Comparison of ENCODE assay signal across 7 cellular contexts in the genomic region with DNA sequence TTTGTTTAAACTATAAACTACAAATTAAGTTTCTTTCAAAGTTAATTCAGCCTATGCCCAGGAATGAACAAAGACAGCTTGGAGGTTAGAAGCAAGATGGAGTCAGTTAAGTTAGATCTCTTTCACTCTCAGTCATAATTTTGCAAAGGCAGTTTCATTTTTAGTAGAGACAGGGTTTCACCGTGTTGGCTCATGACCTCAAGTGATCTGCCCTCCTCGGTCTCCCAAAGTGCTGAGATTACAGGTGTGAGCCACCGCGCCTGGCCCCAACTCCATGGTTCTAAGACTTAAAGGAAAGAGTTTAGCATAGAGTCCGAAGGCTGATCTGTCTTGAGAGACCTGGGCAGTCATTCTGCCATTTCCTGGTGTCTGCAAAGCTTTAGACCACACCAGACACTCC. TPM values are rescaled to one million over a fixed set of nuclear protein-coding genes. Genes with fewer than 3 reads are reported as not detected.
DNase-seq lines count a peak whose midpoint lies in the region; ATAC-seq, FAIRE-seq and TF ChIP-seq lines count a peak whose summit lies in the region.
"Not testable (repeated sequence)": the region's sequence is repeated elsewhere in the genome, so short reads cannot be mapped to it uniquely, and the experiment has no call there.

No MANE protein-coding gene starts in this region.

- H3K4me3 ChIP-seq in KMS-11 (IDR thresholded peaks at IDR 0.05; ENCODE audit: insufficient read depth, low read depth, low read length), result not testable (repeated sequence)

- peak overlapping the region; percentile 42 for H2AFZ ChIP-seq in KMS-11 (ENCODE audit: low read depth)

- H3K36me3 Mint-ChIP-seq in activated CD8-positive, alpha-beta memory T cell treated with anti-CD3 and anti-CD28 coated beads, Interleukin-2, amount 10 ng/mL, durations not matched to agents 7 days and 5 days; central memory CD8-positive, alpha-beta T cell (ENCODE audit: insufficient read depth): not testable (repeated sequence)

- H3K36me3 ChIP-seq in KMS-11 (ENCODE audit: insufficient read depth), result not testable (repeated sequence)

- CTCF ChIA-PET in activated CD8-positive, alpha-beta memory T cell treated with anti-CD3 and anti-CD28 coated beads, Interleukin-2, amount 10 ng/mL, durations not matched to agents 7 days and 5 days (lab: Charles Lee), result interaction anchor here (1.5 to 8.2 kb wide), 5 partner anchors 13 to 180 kb away, joined by 3 to 57 read pairs (median 18); a partner anchor contains a TSS

- H4K20me1 ChIP-seq in KMS-11 (ENCODE audit: insufficient read depth), result not testable (repeated sequence)

- H3K27ac ChIP-seq in KMS-11, result peak overlapping the region; percentile 98

- H3K9me3 Mint-ChIP-seq in activated CD8-positive, alpha-beta memory T cell treated with anti-CD3 and anti-CD28 coated beads, Interleukin-2, amount 10 ng/mL, durations not matched to agents 7 days and 5 days (ENCODE audit: low read depth); central memory CD8-positive, alpha-beta T cell: not testable (repeated sequence)

- peaks cover 54% of the 10 kb centered on the region for H3K4me1 ChIP-seq in KMS-11 (ENCODE audit: low read depth, poor library complexity, severe bottlenecking)

- not testable (repeated sequence) for H3K79me2 ChIP-seq in KMS-11 (ENCODE audit: insufficient read depth, low read depth)

- H3K9ac ChIP-seq in KMS-11, result peak overlapping the region; percentile 71; the same call in 1 of the 2 replicates

- H3K27me3 ChIP-seq in KMS-11 (ENCODE audit: insufficient read depth, low read depth), result not testable (repeated sequence)

- H3K4me3 Mint-ChIP-seq in activated CD8-positive, alpha-beta memory T cell treated with anti-CD3 and anti-CD28 coated beads, Interleukin-2, amount 10 ng/mL, durations not matched to agents 7 days and 5 days, result not testable (repeated sequence)
- peak overlapping the region; percentile 28 for H3K4me3 Mint-ChIP-seq in central memory CD8-positive, alpha-beta T cell

- FAIRE-seq in GM18507 (lab: Jason Lieb, UNC), result peak; percentile 76

- not testable (repeated sequence) for H3K27me3 Mint-ChIP-seq in activated CD8-positive, alpha-beta memory T cell treated with anti-CD3 and anti-CD28 coated beads, Interleukin-2, amount 10 ng/mL, durations not matched to agents 7 days and 5 days; central memory CD8-positive, alpha-beta T cell

- peak overlapping the region; percentile 98 for H3K27ac Mint-ChIP-seq in activated CD8-positive, alpha-beta memory T cell treated with anti-CD3 and anti-CD28 coated beads, Interleukin-2, amount 10 ng/mL, durations not matched to agents 7 days and 5 days
- H3K27ac Mint-ChIP-seq in central memory CD8-positive, alpha-beta T cell (ENCODE audit: low read depth), result not testable (repeated sequence)

- DNase-seq in GM18507 (ENCODE audit: extremely low spot score, insufficient read length, low read depth); central memory CD8-positive, alpha-beta T cell (ENCODE audit: low spot score in 2 of 2): not testable (repeated sequence)
- peak; percentile 10 to 23 for DNase-seq in activated CD4-positive, alpha-beta T cell treated with anti-CD3 and anti-CD28 coated beads for 24 hours (ENCODE audit: low read depth in 2 of 2)
- peak; percentile 78 for DNase-seq in activated CD8-positive, alpha-beta memory T cell treated with anti-CD3 and anti-CD28 coated beads, Interleukin-2, amount 10 ng/mL, durations not matched to agents 7 days and 5 days
- peak; percentile 69 for DNase-seq in activated effector memory CD4-positive, alpha-beta T cell treated with anti-CD3 and anti-CD28 coated beads, Interleukin-2, amount 50 U/mL, for 16 hours
- DNase-seq in stimulated activated CD4-positive, alpha-beta T cell treated with anti-CD3 and anti-CD28 coated beads, Interleukin-4, amount 100 ng/mL, for 24 hours, result peak; percentile 37

- H3K4me1 Mint-ChIP-seq in activated CD8-positive, alpha-beta memory T cell treated with anti-CD3 and anti-CD28 coated beads, Interleukin-2, amount 10 ng/mL, durations not matched to agents 7 days and 5 days, result peaks cover 62% of the 10 kb centered on the region
- peaks cover 29% of the 10 kb centered on the region for H3K4me1 Mint-ChIP-seq in central memory CD8-positive, alpha-beta T cell

- H3K4me2 ChIP-seq in KMS-11, result peak overlapping the region; percentile 97

- not testable (repeated sequence) for TF ChIP-seq CTCF in KMS-11 (conservative IDR thresholded peaks at IDR 0.05; ENCODE audit: low read depth, low read length)

- peak; percentile 67 for ATAC-seq in activated CD8-positive, alpha-beta memory T cell treated with anti-CD3 and anti-CD28 coated beads, Interleukin-2, amount 10 ng/mL, durations not matched to agents 7 days and 5 days
- ATAC-seq in central memory CD8-positive, alpha-beta T cell (replicated peaks; ENCODE audit: extremely low read depth, poor library complexity, severe bottlenecking), result not testable (repeated sequence)

RNA-seq across cellular contexts. Expression of a gene that starts 45.8 kb away (rescaled TPM):
- total RNA-seq in activated CD8-positive, alpha-beta memory T cell treated with anti-CD3 and anti-CD28 coated beads, Interleukin-2, amount 10 ng/mL, durations not matched to agents 7 days and 5 days, result 1 to 10 TPM; 1.7 to 4.3 TPM
